23 cellular contexts compared by ENCODE assay signal in genomic region chr12:46413368-46413767, GRCh38.
"Had no signal": no experiment of that assay in that cellular context is flagged by ENCODE, and none has a peak within 500 bp of the region (broad histone marks: within the 10 kb centered on the region; RNA-seq: fewer than 3 reads in every experiment).

No MANE protein-coding gene starts in this region.

- DNase-seq: central memory CD4-positive, alpha-beta T cell; effector CD8-positive, alpha-beta T cell; gastrocnemius medialis; heart right ventricle; hypothalamus; kidney glomerular epithelial cell; left lung; lower lobe of right lung; midbrain; naive B cell; nephron progenitor cell; right cardiac atrium; spleen; stimulated activated CD4-positive, alpha-beta T cell treated with anti-CD3 and anti-CD28 coated beads, Interleukin-15, amount 100 ng/mL, for 24 hours; stimulated activated CD4-positive, alpha-beta T cell treated with anti-CD3 and anti-CD28 coated beads, Interleukin-1b, Interleukin-23, amount 100 ng/mL, for 48 hours; stimulated activated CD4-positive, alpha-beta T cell treated with anti-CD3 and anti-CD28 coated beads, Interleukin-4, amount 100 ng/mL, for 24 hours; stimulated activated naive CD8-positive, alpha-beta T cell treated with anti-CD3 and anti-CD28 coated beads, Interleukin-15, amount 100 ng/mL, for 72 hours; testis; trophoblast cell had no signal

- H3K27ac Mint-ChIP-seq: memory B cell; nephron progenitor cell; stimulated activated memory B cell treated with anti-CD40 and anti-IgM and Interleukin-4, amounts not matched to agents 10 μg/mL and 1 μg/mL and 100 μg/mL, for 72 hours; stimulated activated naive CD8-positive, alpha-beta T cell treated with anti-CD3 and anti-CD28 coated beads, Interleukin-15, amount 100 ng/mL, for 72 hours had no signal

- H3K36me3 ChIP-seq: gastrocnemius medialis, heart right ventricle, left lung, lower lobe of right lung, spleen had no signal

- H3K4me3 ChIP-seq: coronary artery, dorsolateral prefrontal cortex, gastrocnemius medialis, heart right ventricle, left lung, lower lobe of right lung, spleen, testis had no signal

- H3K27me3 Mint-ChIP-seq: memory B cell; naive B cell; stimulated activated memory B cell treated with anti-CD40 and anti-IgM and Interleukin-4, amounts not matched to agents 10 μg/mL and 1 μg/mL and 100 μg/mL, for 72 hours; stimulated activated naive CD8-positive, alpha-beta T cell treated with anti-CD3 and anti-CD28 coated beads, Interleukin-15, amount 100 ng/mL, for 72 hours had no signal

- H3K9me3 Mint-ChIP-seq: memory B cell; stimulated activated memory B cell treated with anti-CD40 and anti-IgM and Interleukin-4, amounts not matched to agents 10 μg/mL and 1 μg/mL and 100 μg/mL, for 72 hours; stimulated activated naive CD8-positive, alpha-beta T cell treated with anti-CD3 and anti-CD28 coated beads, Interleukin-15, amount 100 ng/mL, for 72 hours had no signal

- H3K4me1 Mint-ChIP-seq: stimulated activated memory B cell treated with anti-CD40 and anti-IgM and Interleukin-4, amounts not matched to agents 10 μg/mL and 1 μg/mL and 100 μg/mL, for 72 hours had no signal

- H3K4me1 ChIP-seq: left lung, lower lobe of right lung, testis had no signal

- ATAC-seq: gastrocnemius medialis; heart right ventricle; left lung; lower lobe of right lung; right cardiac atrium; stimulated activated memory B cell treated with anti-CD40 and anti-IgM and Interleukin-4, amounts not matched to agents 10 μg/mL and 1 μg/mL and 100 μg/mL, for 72 hours; stimulated activated naive CD8-positive, alpha-beta T cell treated with anti-CD3 and anti-CD28 coated beads, Interleukin-15, amount 100 ng/mL, for 72 hours had no signal

- H3K27ac ChIP-seq: heart right ventricle, left lung, lower lobe of right lung, spleen, testis had no signal

- H3K27me3 ChIP-seq: dorsolateral prefrontal cortex, gastrocnemius medialis, heart right ventricle, left lung, spleen, testis had no signal

- H3K9me3 ChIP-seq: gastrocnemius medialis, heart right ventricle, left lung, lower lobe of right lung, spleen, testis had no signal

- H3K4me3 Mint-ChIP-seq: memory B cell; naive B cell; nephron progenitor cell; stimulated activated memory B cell treated with anti-CD40 and anti-IgM and Interleukin-4, amounts not matched to agents 10 μg/mL and 1 μg/mL and 100 μg/mL, for 72 hours; stimulated activated naive CD8-positive, alpha-beta T cell treated with anti-CD3 and anti-CD28 coated beads, Interleukin-15, amount 100 ng/mL, for 72 hours had no signal
